10 cellular contexts compared by ENCODE assay signal in genomic region chr3:107662586-107662985, GRCh38.
DNase-seq lines count a peak whose midpoint lies in the region; ATAC-seq and TF ChIP-seq lines count a peak whose summit lies in the region.
"Had no signal": no experiment of that assay in that cellular context is flagged by ENCODE, and none has a peak within 500 bp of the region (broad histone marks: within the 10 kb centered on the region; RNA-seq: fewer than 3 reads in every experiment).

No MANE protein-coding gene starts in this region.

- ATAC-seq in sciatic nerve: peak; percentile 52
- ATAC-seq: activated CD4-positive, CD25-positive, alpha-beta regulatory T cell treated with anti-CD3 and anti-CD28 coated beads, Interleukin-2, amount 50 U/mL, for 24 hours had no signal

- H3K4me2 ChIP-seq in BLaER1 treated with 17β-estradiol and CSF1 and Interleukin-3, amounts not matched to agents 10 nM and 100 nM: peak overlapping the region in 7 of 11 experiments; percentile 65 to 84 (median 75); a peak in 13 of 22 replicates

- no peak for TF ChIP-seq CTCF in WI38 (IDR thresholded peaks at IDR 0.05; ENCODE audit: low read depth, low read length)
- TF ChIP-seq CTCF in fibroblast of villous mesenchyme (IDR thresholded peaks at IDR 0.05; ENCODE audit: insufficient read depth, low read depth, low read length): no peak
- TF ChIP-seq CTCF in WERI-Rb-1 (IDR thresholded peaks at IDR 0.05; ENCODE audit: low read depth, low read length): no peak

- peaks cover 11 to 43% (median 22%) of the 10 kb centered on the region in 10 experiments; a peak in 19 of 20 replicates for H3K4me1 ChIP-seq in BLaER1 treated with 17β-estradiol and CSF1 and Interleukin-3, amounts not matched to agents 10 nM and 100 nM

- no peaks in the 10 kb centered on the region for H3K9me3 ChIP-seq in BLaER1 treated with 17β-estradiol and CSF1 and Interleukin-3, amounts not matched to agents 10 nM and 100 nM (replicated peaks in 1 of 11)
- H3K9me3 ChIP-seq in WERI-Rb-1 (ENCODE audit: severe bottlenecking): no peaks in the 10 kb centered on the region

- H3K27me3 ChIP-seq in BLaER1 treated with 17β-estradiol and CSF1 and Interleukin-3, amounts not matched to agents 10 nM and 100 nM: no peaks in the 10 kb centered on the region
- H3K27me3 ChIP-seq in WERI-Rb-1 (ENCODE audit: insufficient read depth, low read depth, severe bottlenecking): no peaks in the 10 kb centered on the region

- no peaks in the 10 kb centered on the region; a peak in 2 of 22 replicates for H4K20me1 ChIP-seq in BLaER1 treated with 17β-estradiol and CSF1 and Interleukin-3, amounts not matched to agents 10 nM and 100 nM

- H3K9ac ChIP-seq in BLaER1 treated with 17β-estradiol and CSF1 and Interleukin-3, amounts not matched to agents 10 nM and 100 nM: peak overlapping the region in 3 of 11 experiments; percentile 47 to 58 (median 57); a peak in 4 of 22 replicates

- H3K36me3 ChIP-seq in BLaER1 treated with 17β-estradiol and CSF1 and Interleukin-3, amounts not matched to agents 10 nM and 100 nM: no peaks in the 10 kb centered on the region
- no peaks in the 10 kb centered on the region for H3K36me3 ChIP-seq in WERI-Rb-1

- DNase-seq in fibroblast of villous mesenchyme (ENCODE audit: low read depth): peak; percentile 49
- DNase-seq in sciatic nerve (ENCODE audit: low spot score): no peak
- no peak for DNase-seq in WERI-Rb-1
- DNase-seq in activated CD4-positive, alpha-beta T cell treated with anti-CD3 and anti-CD28 coated beads, Interleukin-2, amount 50 U/mL, for 4 hours: no peak
- DNase-seq in stimulated activated naive CD4-positive, alpha-beta T cell treated with Interleukin-2 at 50 U/mL for 16 hours (lab: John Stamatoyannopoulos, UW): no peak
- no peak for DNase-seq in NCI-H1092 treated with DMSO at 0.1 percent for 48 hours (lab: John Stamatoyannopoulos, UW)
- DNase-seq: NCI-H2171 had no signal

- peak overlapping the region in 3 of 10 experiments; percentile 3 to 23 (median 22); a peak in 2 of 20 replicates for H3K4me3 ChIP-seq in BLaER1 treated with 17β-estradiol and CSF1 and Interleukin-3, amounts not matched to agents 10 nM and 100 nM
- H3K4me3 ChIP-seq in WI38 (ENCODE audit: low read depth, low read length): peak overlapping the region; percentile 37
- peak overlapping the region; percentile 33 for H3K4me3 ChIP-seq in fibroblast of villous mesenchyme (ENCODE audit: low read depth, low read length)
- no peak overlapping the region for H3K4me3 ChIP-seq in WERI-Rb-1 (ENCODE audit: low read depth, low read length)

- intact Hi-C loops in sciatic nerve (cut with DNase I): no loop called here

- peak overlapping the region in 6 of 11 experiments; percentile 56 to 77 (median 68); a peak in 9 of 22 replicates for H3K27ac ChIP-seq in BLaER1 treated with 17β-estradiol and CSF1 and Interleukin-3, amounts not matched to agents 10 nM and 100 nM
- H3K27ac ChIP-seq in WERI-Rb-1: no peak overlapping the region
